Comparison of ENCODE assay signal across 17 cellular contexts in the genomic region with DNA sequence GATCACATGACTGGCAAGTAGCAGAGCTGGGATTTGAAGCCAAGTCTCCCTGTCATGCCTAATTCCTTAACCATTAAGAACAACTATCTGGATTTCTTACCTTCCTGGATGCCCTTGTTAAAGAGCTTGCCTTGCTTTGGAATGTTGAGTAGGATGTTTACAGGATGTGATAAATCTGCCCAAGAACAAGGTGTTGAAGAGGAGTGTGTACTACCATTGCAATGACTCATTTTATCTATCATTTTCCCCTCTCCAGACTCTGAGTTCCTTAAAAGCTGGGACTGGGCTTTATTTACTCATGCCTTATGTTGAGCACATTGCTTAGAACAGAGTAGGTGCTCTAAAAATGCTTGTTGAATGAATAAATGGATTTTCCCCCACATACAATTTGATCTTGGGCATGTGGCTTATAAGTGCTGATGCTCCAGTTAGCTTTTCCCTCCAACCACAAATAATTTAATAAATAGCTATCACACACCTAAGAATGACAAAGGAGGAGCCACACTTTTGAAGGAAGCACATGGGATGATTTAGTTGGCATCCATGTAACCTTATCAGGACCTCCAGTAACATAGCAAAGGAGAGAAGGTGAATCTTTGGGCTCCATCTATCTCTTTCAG.
DNase-seq lines count a peak whose midpoint lies in the region; ATAC-seq, FAIRE-seq and TF ChIP-seq lines count a peak whose summit lies in the region.
"Had no signal": no experiment of that assay in that cellular context is flagged by ENCODE, and none has a peak within 500 bp of the region (broad histone marks: within the 10 kb centered on the region; RNA-seq: fewer than 3 reads in every experiment).

No MANE protein-coding gene starts in this region.

- no peak overlapping the region for H3K56ac ChIP-seq in mesendoderm (ENCODE audit: low read length)

- no peak overlapping the region for H4K8ac ChIP-seq in mesendoderm (ENCODE audit: low read depth, low read length)

- H3K9me3 ChIP-seq in HUES6 (ENCODE audit: control insufficient read depth, insufficient read depth, low read depth, low read length) (no peaks in the 10 kb centered on the region), endothelial cell of umbilical vein (replicated peaks; ENCODE audit: control insufficient read depth, insufficient read depth, low read length) (no peaks in the 10 kb centered on the region), vagina (no peaks in the 10 kb centered on the region)

- no peak overlapping the region for H4K5ac ChIP-seq in mesendoderm (ENCODE audit: low read length)

- no peak overlapping the region for H3K9ac ChIP-seq in HUES6 (ENCODE audit: low read length)
- H3K9ac ChIP-seq in endothelial cell of umbilical vein (replicated peaks; ENCODE audit: extremely low read depth, insufficient read depth, low read length) = no peak overlapping the region
- H3K9ac ChIP-seq in mesendoderm (ENCODE audit: low read length) = no peak overlapping the region

- POLR2A ChIA-PET in endothelial cell of umbilical vein (lab: Charles Lee) = no interaction called here

- FAIRE-seq in endothelial cell of umbilical vein (lab: Jason Lieb, UNC) = peak; percentile 67
- FAIRE-seq: GM18507 had no signal

- H4K20me1 ChIP-seq in endothelial cell of umbilical vein (replicated peaks; ENCODE audit: control insufficient read depth, extremely low read depth, insufficient read depth, low read length) = no peaks in the 10 kb centered on the region

- BruUV-seq in endothelial cell of umbilical vein (replicated peaks; lab: Mats Ljungman, UMichigan) = no TSS peak

- no peaks in the 10 kb centered on the region for H3K36me3 ChIP-seq in HUES6 (ENCODE audit: control insufficient read depth, insufficient read depth, low read length)
- no peaks in the 10 kb centered on the region for H3K36me3 ChIP-seq in endothelial cell of umbilical vein (ENCODE audit: control insufficient read depth in 2 of 2, extremely low read depth in 1 of 2, insufficient read depth in 2 of 2, low read length in 2 of 2)
- no peaks in the 10 kb centered on the region for H3K36me3 ChIP-seq in mesendoderm (ENCODE audit: control insufficient read depth, insufficient read depth, low read length)
- H3K36me3 ChIP-seq in vagina = no peaks in the 10 kb centered on the region
- H3K36me3 ChIP-seq: heart right ventricle, spleen had no signal

- H3K4ac ChIP-seq in mesendoderm (ENCODE audit: low read depth, low read length) = no peak overlapping the region

- no peak overlapping the region for H2AFZ ChIP-seq in endothelial cell of umbilical vein (ENCODE audit: low read depth, low read length)

- DNase-seq in DMS53 (lab: John Stamatoyannopoulos, UW) = peak; percentile 65
- DNase-seq in endothelial cell of umbilical vein (ENCODE audit: low read depth, low spot score) = no peak
- peak; percentile 81 for DNase-seq in mesendoderm
- DNase-seq in effector CD8-positive, alpha-beta T cell (lab: John Stamatoyannopoulos, UW) = no peak
- DNase-seq in vagina (ENCODE audit: extremely low spot score in 2 of 2) = no peak
- no peak for DNase-seq in NCI-H2029 treated with DMSO at 0.1 percent for 48 hours (lab: John Stamatoyannopoulos, UW)
- DNase-seq: activated CD4-positive, alpha-beta memory T cell treated with anti-CD3 and anti-CD28 coated beads, Interleukin-2, amount 10 ng/mL, durations not matched to agents 7 days and 5 days; Calu3; cerebellar nuclear complex; heart right ventricle; HFFc6; left colon; NCI-H524; spleen had no signal

- no peak for ATAC-seq in GM21737 (IDR thresholded peaks at IDR 0.05; ENCODE audit: unreplicated experiment)
- ATAC-seq: heart right ventricle, left colon had no signal

- peaks cover 20% of the 10 kb centered on the region for H3K4me1 ChIP-seq in HUES6 (ENCODE audit: control insufficient read depth, insufficient read depth, low read length)
- no peaks in the 10 kb centered on the region for H3K4me1 ChIP-seq in endothelial cell of umbilical vein (ENCODE audit: control insufficient read depth, extremely low read depth, insufficient read depth, low read length)
- H3K4me1 ChIP-seq in mesendoderm (ENCODE audit: control insufficient read depth, low read depth, low read length) = peaks cover 7% of the 10 kb centered on the region
- no peaks in the 10 kb centered on the region for H3K4me1 ChIP-seq in vagina
- H3K4me1 ChIP-seq: spleen had no signal

- H3K79me1 ChIP-seq in mesendoderm (ENCODE audit: low read length) = no peaks in the 10 kb centered on the region

- TF ChIP-seq POLR2A in endothelial cell of umbilical vein (IDR thresholded peaks at IDR 0.05; ENCODE audit: low read depth, low read length) (no peak), vagina (IDR thresholded peaks at IDR 0.05) (no peak)

- no peak overlapping the region for H3K23ac ChIP-seq in mesendoderm (ENCODE audit: low read length)

- CTCF ChIA-PET in endothelial cell of umbilical vein (lab: Charles Lee) = no interaction called here

- no peaks in the 10 kb centered on the region for H3K9me1 ChIP-seq in endothelial cell of umbilical vein (replicated peaks; ENCODE audit: control insufficient read depth, extremely low read depth, insufficient read depth, low read length)

- no peak overlapping the region for H2AK5ac ChIP-seq in mesendoderm (ENCODE audit: low read length)

- H2BK120ac ChIP-seq in mesendoderm (ENCODE audit: low read depth, low read length) = no peak overlapping the region

- H3K27ac ChIP-seq in HUES6 (ENCODE audit: low read depth, low read length) (peak overlapping the region; percentile 20; the same call in 1 of the 2 replicates), endothelial cell of umbilical vein (ENCODE audit: insufficient read depth, low read depth, low read length) (no peak overlapping the region), mesendoderm (ENCODE audit: low read depth, low read length) (no peak overlapping the region), vagina (no peak overlapping the region)
- H3K27ac ChIP-seq: heart right ventricle, spleen had no signal

- dilution Hi-C loops in endothelial cell of umbilical vein (cut with MboI; ENCODE audit: extremely low pct_ligation_motif_present, low sequenced_read_pairs) = no loop called here

- H3K4me3 ChIP-seq in HUES6 (ENCODE audit: low read depth, low read length) (no peak overlapping the region), endothelial cell of umbilical vein (replicated peaks in 1 of 3; ENCODE audit: insufficient read depth in 1 of 3, low read depth in 1 of 3, low read length in 3 of 3) (no peak overlapping the region), mesendoderm (ENCODE audit: low read length) (no peak overlapping the region), vagina (no peak overlapping the region)
- H3K4me3 ChIP-seq: heart right ventricle, spleen had no signal

- H3K79me2 ChIP-seq in endothelial cell of umbilical vein (ENCODE audit: control insufficient read depth, insufficient read depth, low read length) (no peaks in the 10 kb centered on the region), mesendoderm (ENCODE audit: control insufficient read depth, insufficient read depth, low read length) (no peaks in the 10 kb centered on the region)

- no peak overlapping the region for H2BK5ac ChIP-seq in mesendoderm (ENCODE audit: low read length)

- no peak overlapping the region for H3K4me2 ChIP-seq in endothelial cell of umbilical vein (ENCODE audit: insufficient read depth, low read length)
- H3K4me2 ChIP-seq in mesendoderm (ENCODE audit: low read length) = no peak overlapping the region

- TF ChIP-seq CTCF in endothelial cell of umbilical vein (IDR thresholded peaks at IDR 0.05; ENCODE audit: extremely low read depth in 1 of 2, insufficient read depth in 1 of 2, low read depth in 1 of 2, low read length in 2 of 2) (no peak), vagina (IDR thresholded peaks at IDR 0.05) (no peak)

- H2BK15ac ChIP-seq in mesendoderm (replicated peaks; ENCODE audit: low read depth) = no peak overlapping the region

- intact Hi-C loops in endothelial cell of umbilical vein (cut with micrococcal nuclease) (no loop called here), vagina (cut with DNase I) (no loop called here)

- H3K18ac ChIP-seq in mesendoderm (ENCODE audit: low read length) = peak overlapping the region; percentile 65

- H3K27me3 ChIP-seq in HUES6 (ENCODE audit: control insufficient read depth, insufficient read depth, low read length) (no peaks in the 10 kb centered on the region), endothelial cell of umbilical vein (ENCODE audit: control insufficient read depth in 2 of 2, insufficient read depth in 2 of 2, low read length in 2 of 2) (no peaks in the 10 kb centered on the region), mesendoderm (ENCODE audit: insufficient read depth, low read length, poor library complexity) (no peaks in the 10 kb centered on the region), vagina (no peaks in the 10 kb centered on the region)
- H3K27me3 ChIP-seq: heart right ventricle, spleen had no signal

TF ChIP-seq in endothelial cell of umbilical vein, 7 proteins besides CTCF, POLR2A, EP300 and RAD21:
- TF ChIP-seq FOS (IDR thresholded peaks at IDR 0.05; ENCODE audit: borderline replicate concordance, insufficient read depth, low read length) (no peak), POLR2AphosphoS5 (IDR thresholded peaks at IDR 0.05; ENCODE audit: insufficient read depth, low read depth, low read length) (no peak), MYC (IDR thresholded peaks at IDR 0.05; ENCODE audit: low read depth, low read length) (no peak), EZH2 (IDR thresholded peaks at IDR 0.05; ENCODE audit: borderline replicate concordance, low read depth, low read length, severe bottlenecking) (no peak), GATA2 (IDR thresholded peaks at IDR 0.05; ENCODE audit: insufficient read depth, insufficient read length, low read depth, low read length) (no peak), JUN (IDR thresholded peaks at IDR 0.05; ENCODE audit: borderline replicate concordance, insufficient read depth, insufficient read length, low read depth) (no peak)
- TF ChIP-seq, protein P1, sequence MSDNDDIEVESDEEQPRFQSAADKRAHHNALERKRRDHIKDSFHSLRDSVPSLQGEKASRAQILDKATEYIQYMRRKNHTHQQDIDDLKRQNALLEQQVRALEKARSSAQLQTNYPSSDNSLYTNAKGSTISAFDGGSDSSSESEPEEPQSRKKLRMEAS (IDR thresholded peaks at IDR 0.05; ENCODE audit: insufficient read depth, insufficient read length) = no peak
TF ChIP-seq in endothelial cell of umbilical vein: peak in this region for 0.

Comparison
In these comparisons a context has a peak if more than half of its experiments do, and no peak if none do; other contexts are left out.
1. DNase-seq: peak in DMS53 (single experiment) and mesendoderm (single experiment); none in endothelial cell of umbilical vein (single experiment), effector CD8-positive, alpha-beta T cell (single experiment), vagina (0 of 2) and NCI-H2029 treated with DMSO at 0.1 percent for 48 hours (single experiment).